Comparison of ENCODE assay signal across 15 cellular contexts in genomic region chr1:244896550-244896949, GRCh38. TPM values are rescaled to one million over a fixed set of nuclear protein-coding genes. Genes with fewer than 3 reads are reported as not detected.
DNase-seq lines count a peak whose midpoint lies in the region; ATAC-seq and TF ChIP-seq lines count a peak whose summit lies in the region.
"Had no signal": no experiment of that assay in that cellular context is flagged by ENCODE, and none has a peak within 500 bp of the region (broad histone marks: within the 10 kb centered on the region; RNA-seq: fewer than 3 reads in every experiment).

No MANE protein-coding gene starts in this region.

- POLR2A ChIA-PET in A673 (lab: Charles Lee; ENCODE audit: low non-redundant PET) = no interaction called here

- TF ChIP-seq CTCF in chondrocyte (IDR thresholded peaks at IDR 0.05) (no peak), A673 (conservative IDR thresholded peaks at IDR 0.05; ENCODE audit: low read depth, low read length) (no peak), natural killer cell (IDR thresholded peaks at IDR 0.05) (no peak)

- H3K36me3 ChIP-seq in A673 (ENCODE audit: insufficient read depth, low read length, poor library complexity, severe bottlenecking) = no peaks in the 10 kb centered on the region
- H3K36me3 ChIP-seq: esophagus muscularis mucosa, HAP-1 had no signal

- H3K4me1 Mint-ChIP-seq in chondrocyte (ENCODE audit: low read depth) (peaks cover 34% of the 10 kb centered on the region), natural killer cell (peaks cover 0 to 7% of the 10 kb centered on the region in 2 donors)
- no peaks in the 10 kb centered on the region for H3K4me1 Mint-ChIP-seq in stimulated activated memory B cell treated with anti-CD40 and anti-IgM and Interleukin-4, amounts not matched to agents 10 μg/mL and 1 μg/mL and 100 μg/mL, for 72 hours
- H3K4me1 Mint-ChIP-seq: activated B cell treated with CpG ODN at 0.5 μM for 24 hours had no signal

- H3K9me3 Mint-ChIP-seq in chondrocyte (ENCODE audit: low read depth) (no peaks in the 10 kb centered on the region), natural killer cell (no peaks in the 10 kb centered on the region)
- no peaks in the 10 kb centered on the region for H3K9me3 Mint-ChIP-seq in stimulated activated memory B cell treated with anti-CD40 and anti-IgM and Interleukin-4, amounts not matched to agents 10 μg/mL and 1 μg/mL and 100 μg/mL, for 72 hours
- H3K9me3 Mint-ChIP-seq: activated B cell treated with CpG ODN at 0.5 μM for 24 hours had no signal

- H3K4me3 ChIP-seq in A673 (ENCODE audit: low read depth, low read length, poor library complexity, severe bottlenecking) = no peak overlapping the region
- H3K4me3 ChIP-seq: esophagus muscularis mucosa, HAP-1 had no signal

- BruUV-seq in A673 (replicated peaks; lab: Mats Ljungman, UMichigan) = no TSS peak

- intact Hi-C loops in A673 (cut with micrococcal nuclease; ENCODE audit: unreplicated experiment) (no loop called here), natural killer cell (cut with micrococcal nuclease) (no loop called here)

- no peaks in the 10 kb centered on the region for H3K4me1 ChIP-seq in A673 (ENCODE audit: insufficient read depth, low read length, poor library complexity, severe bottlenecking)
- H3K4me1 ChIP-seq: HAP-1 had no signal

- H3K27ac Mint-ChIP-seq in chondrocyte (ENCODE audit: unreplicated experiment) = peak overlapping the region; percentile 71
- no peak overlapping the region for H3K27ac Mint-ChIP-seq in natural killer cell
- H3K27ac Mint-ChIP-seq in stimulated activated memory B cell treated with anti-CD40 and anti-IgM and Interleukin-4, amounts not matched to agents 10 μg/mL and 1 μg/mL and 100 μg/mL, for 72 hours = no peak overlapping the region
- H3K27ac Mint-ChIP-seq: activated B cell treated with CpG ODN at 0.5 μM for 24 hours had no signal

- H3K27me3 ChIP-seq in A673 (replicated peaks; ENCODE audit: insufficient read depth, low read depth, low read length, poor library complexity) = no peaks in the 10 kb centered on the region
- H3K27me3 ChIP-seq: esophagus muscularis mucosa had no signal

- no peaks in the 10 kb centered on the region for H3K36me3 Mint-ChIP-seq in chondrocyte (ENCODE audit: low read depth)
- H3K36me3 Mint-ChIP-seq in natural killer cell = no peaks in the 10 kb centered on the region
- H3K36me3 Mint-ChIP-seq in stimulated activated memory B cell treated with anti-CD40 and anti-IgM and Interleukin-4, amounts not matched to agents 10 μg/mL and 1 μg/mL and 100 μg/mL, for 72 hours = no peaks in the 10 kb centered on the region

- H3K27me3 Mint-ChIP-seq in chondrocyte (ENCODE audit: low read depth) (no peaks in the 10 kb centered on the region), natural killer cell (ENCODE audit: low read depth in 2 of 2) (no peaks in the 10 kb centered on the region)
- no peaks in the 10 kb centered on the region for H3K27me3 Mint-ChIP-seq in stimulated activated memory B cell treated with anti-CD40 and anti-IgM and Interleukin-4, amounts not matched to agents 10 μg/mL and 1 μg/mL and 100 μg/mL, for 72 hours

- H3K27ac ChIP-seq in A673 (ENCODE audit: low read depth, low read length, poor library complexity, severe bottlenecking) = no peak overlapping the region
- H3K27ac ChIP-seq: C4-2B, esophagus muscularis mucosa had no signal

- CTCF ChIA-PET in A673 (lab: Charles Lee) = no interaction called here

- H3K4me3 Mint-ChIP-seq in chondrocyte (ENCODE audit: unreplicated experiment) (no peak overlapping the region), natural killer cell (no peak overlapping the region)
- no peak overlapping the region for H3K4me3 Mint-ChIP-seq in stimulated activated memory B cell treated with anti-CD40 and anti-IgM and Interleukin-4, amounts not matched to agents 10 μg/mL and 1 μg/mL and 100 μg/mL, for 72 hours
- H3K4me3 Mint-ChIP-seq: activated B cell treated with CpG ODN at 0.5 μM for 24 hours had no signal

- ATAC-seq in natural killer cell = no peak
- ATAC-seq in stimulated activated memory B cell treated with anti-CD40 and anti-IgM and Interleukin-4, amounts not matched to agents 10 μg/mL and 1 μg/mL and 100 μg/mL, for 72 hours = no peak

- H3K9me3 ChIP-seq in A673 (ENCODE audit: low read depth, low read length, poor library complexity, severe bottlenecking) = no peaks in the 10 kb centered on the region
- H3K9me3 ChIP-seq: esophagus muscularis mucosa, HAP-1 had no signal

- DNase-seq in AG20443 (ENCODE audit: low spot score) (peak; percentile 35), HuH-7.5 (ENCODE audit: low spot score) (peak; percentile 25), chondrocyte (ENCODE audit: low spot score) (no peak), lung microvascular endothelial cell (ENCODE audit: low read depth in 2 of 2) (peak; percentile 51 to 85), A673 (ENCODE audit: low spot score) (no peak), natural killer cell (no peak), anterior cingulate cortex (lab: John Stamatoyannopoulos, UW) (no peak)
- DNase-seq: activated B cell treated with CpG ODN at 0.5 μM for 24 hours; activated naive CD4-positive, alpha-beta T cell; NCI-H1092; stimulated activated CD8-positive, alpha-beta memory T cell treated with anti-CD3 and anti-CD28 coated beads, Interleukin-4, amount 100 ng/mL, for 48 hours had no signal

RNA-seq across cellular contexts. Expression of gene HNRNPU, which starts 32.2 kb away (rescaled TPM):
- 223 to 285 TPM (median 226 TPM) in 3 replicates for total RNA-seq in chondrocyte
- total RNA-seq in lung microvascular endothelial cell = 217 and 250 TPM in 2 replicates
- 720 and 746 TPM in 2 replicates for total RNA-seq in A673 (2021)
- total RNA-seq in natural killer cell = 100 to 1,000 TPM; 467 to 603 (median 504) TPM

Comparison
In these comparisons a context has a peak if more than half of its experiments do, and no peak if none do; other contexts are left out.
1. DNase-seq: peak in AG20443 (single experiment), HuH-7.5 (single experiment) and lung microvascular endothelial cell (2 of 2); none in chondrocyte (single experiment), A673 (single experiment), natural killer cell (single experiment) and anterior cingulate cortex (0 of 58).